Comparison of ENCODE assay signal across 23 cellular contexts in the genomic region with DNA sequence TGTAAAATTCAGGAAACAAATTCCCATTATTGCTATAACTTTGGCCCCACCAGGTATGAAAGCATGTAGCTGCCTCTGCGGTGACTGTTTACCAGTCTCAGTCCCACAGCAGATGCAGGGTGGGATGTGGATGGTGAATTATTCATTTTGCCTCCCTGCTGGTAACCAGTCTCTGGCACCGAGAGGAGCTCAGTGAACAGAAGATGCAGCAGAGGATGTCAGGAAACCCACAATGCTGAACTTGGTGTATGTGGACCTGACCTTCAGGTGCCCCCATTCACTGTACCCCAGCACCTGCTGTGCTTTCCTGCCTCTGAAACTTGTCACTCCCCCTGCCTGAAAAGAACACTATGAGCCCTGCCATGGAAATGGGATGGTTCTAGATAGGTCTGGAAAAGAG. TPM values are rescaled to one million over a fixed set of nuclear protein-coding genes. Genes with fewer than 3 reads are reported as not detected.
DNase-seq lines count a peak whose midpoint lies in the region; ATAC-seq and TF ChIP-seq lines count a peak whose summit lies in the region.
"Had no signal": no experiment of that assay in that cellular context is flagged by ENCODE, and none has a peak within 500 bp of the region (broad histone marks: within the 10 kb centered on the region; RNA-seq: fewer than 3 reads in every experiment).

No MANE protein-coding gene starts in this region.

- peaks cover 0 to 2% (median 0%) of the 10 kb centered on the region in 5 donors for H3K9me3 Mint-ChIP-seq in CD8-positive, alpha-beta memory T cell
- H3K9me3 Mint-ChIP-seq in T-cell: no peaks in the 10 kb centered on the region
- H3K9me3 Mint-ChIP-seq in stimulated activated effector memory CD8-positive, alpha-beta T cell treated with anti-CD3 and anti-CD28 coated beads, Interleukin-12 subunit alpha, Interleukin-12 subunit beta, amount 100 ng/mL, for 72 hours: no peaks in the 10 kb centered on the region

- H3K27me3 Mint-ChIP-seq in CD8-positive, alpha-beta memory T cell: peaks cover 6 to 18% of the 10 kb centered on the region in 2 donors
- peaks cover 3 to 15% of the 10 kb centered on the region in 2 donors for H3K27me3 Mint-ChIP-seq in T-cell

- H3K27ac ChIP-seq in CD8-positive, alpha-beta memory T cell (ENCODE audit: low read depth, low read length): no peak overlapping the region
- peak overlapping the region in 56 of 59 donors; percentile 11 to 85 (median 65) for H3K27ac ChIP-seq in dorsolateral prefrontal cortex
- no peak overlapping the region for H3K27ac ChIP-seq in left ventricle myocardium inferior (replicated peaks)
- H3K27ac ChIP-seq: RWPE1, SJCRH30 had no signal

- TF ChIP-seq CTCF in dorsolateral prefrontal cortex (IDR thresholded peaks at IDR 0.05 in 54 of 56, conservative IDR thresholded peaks at IDR 0.05 in 2 of 56; ENCODE audit: low read depth in 1 of 56, partially characterized antibody in 56 of 56) (no peak), left ventricle myocardium inferior (IDR thresholded peaks at IDR 0.05; ENCODE audit: borderline replicate concordance) (no peak)

- no peaks in the 10 kb centered on the region for H3K36me3 Mint-ChIP-seq in CD8-positive, alpha-beta memory T cell
- no peaks in the 10 kb centered on the region for H3K36me3 Mint-ChIP-seq in T-cell
- no peaks in the 10 kb centered on the region for H3K36me3 Mint-ChIP-seq in stimulated activated effector memory CD8-positive, alpha-beta T cell treated with anti-CD3 and anti-CD28 coated beads, Interleukin-12 subunit alpha, Interleukin-12 subunit beta, amount 100 ng/mL, for 72 hours
- H3K36me3 Mint-ChIP-seq: CD4-positive, CD25-positive, alpha-beta regulatory T cell had no signal

- peaks cover 19 to 44% (median 37%) of the 10 kb centered on the region in 3 donors for H3K4me1 Mint-ChIP-seq in CD8-positive, alpha-beta memory T cell
- peaks cover 22 to 39% (median 35%) of the 10 kb centered on the region in 3 donors for H3K4me1 Mint-ChIP-seq in T-cell
- peaks cover 10% of the 10 kb centered on the region for H3K4me1 Mint-ChIP-seq in stimulated activated effector memory CD8-positive, alpha-beta T cell treated with anti-CD3 and anti-CD28 coated beads, Interleukin-12 subunit alpha, Interleukin-12 subunit beta, amount 100 ng/mL, for 72 hours

- peak in 1 of 5 donors; percentile 19 for DNase-seq in CD8-positive, alpha-beta memory T cell
- DNase-seq in T-cell (peak in 5 of 34 experiments; percentile 5 to 40 (median 14)), dorsolateral prefrontal cortex (no peak), Right ventricle myocardium inferior (ENCODE audit: missing footprints) (no peak), CD1c-positive myeloid dendritic cell (ENCODE audit: extremely low spot score) (no peak), left ventricle myocardium inferior (no peak)
- no peak for DNase-seq in stimulated activated effector memory CD8-positive, alpha-beta T cell treated with anti-CD3 and anti-CD28 coated beads, Interleukin-12 subunit alpha, Interleukin-12 subunit beta, amount 100 ng/mL, for 72 hours (ENCODE audit: low spot score in 2 of 2)
- DNase-seq: ACHN; AML-193; CD4-positive, CD25-positive, alpha-beta regulatory T cell; DMS79; KBM-7; NCI-H1436 treated with DMSO at 0.1 percent for 48 hours; NCI-H2029 treated with DMSO at 0.1 percent for 48 hours; NCI-H774; PC-3; SJCRH30 had no signal

- H3K4me3 ChIP-seq in CD8-positive, alpha-beta memory T cell (ENCODE audit: low read length): no peak overlapping the region
- H3K4me3 ChIP-seq in dorsolateral prefrontal cortex: no peak overlapping the region
- no peak overlapping the region for H3K4me3 ChIP-seq in left ventricle myocardium inferior
- H3K4me3 ChIP-seq: GM12878, SJCRH30 had no signal

- H3K27ac Mint-ChIP-seq in CD8-positive, alpha-beta memory T cell: peak overlapping the region in 4 of 8 donors; percentile 18 to 56 (median 33)
- peak overlapping the region in 1 of 2 donors; percentile 84 for H3K27ac Mint-ChIP-seq in T-cell
- no peak overlapping the region for H3K27ac Mint-ChIP-seq in stimulated activated effector memory CD8-positive, alpha-beta T cell treated with anti-CD3 and anti-CD28 coated beads, Interleukin-12 subunit alpha, Interleukin-12 subunit beta, amount 100 ng/mL, for 72 hours

- CTCF ChIA-PET in CD8-positive, alpha-beta memory T cell (lab: Charles Lee): interaction anchor here (2.7 kb wide), 1 partner anchor 23 kb away, joined by 16 read pairs; no protein-coding TSS in a partner anchor
- CTCF ChIA-PET in T-cell (lab: Charles Lee): interaction anchor here in 1 of 2 donors (1.3 kb wide), 1 partner anchor 25 kb away, joined by 3 read pairs; no protein-coding TSS in a partner anchor

- no peaks in the 10 kb centered on the region for H3K27me3 ChIP-seq in CD8-positive, alpha-beta memory T cell (ENCODE audit: insufficient read depth, low read length, poor library complexity, severe bottlenecking)
- no peaks in the 10 kb centered on the region for H3K27me3 ChIP-seq in dorsolateral prefrontal cortex
- no peaks in the 10 kb centered on the region for H3K27me3 ChIP-seq in left ventricle myocardium inferior (ENCODE audit: low read depth)
- H3K27me3 ChIP-seq: SJCRH30 had no signal

- POLR2A ChIA-PET in CD8-positive, alpha-beta memory T cell (lab: Charles Lee): interaction anchor here (0.6 to 1.5 kb wide), 3 partner anchors 23 to 173 kb away, joined by 3 to 6 read pairs (median 4); no protein-coding TSS in a partner anchor
- POLR2A ChIA-PET in T-cell (lab: Charles Lee): no interaction called here

- H3K36me3 ChIP-seq in CD8-positive, alpha-beta memory T cell (ENCODE audit: insufficient read depth, low read length): no peaks in the 10 kb centered on the region
- H3K36me3 ChIP-seq in left ventricle myocardium inferior: no peaks in the 10 kb centered on the region
- H3K36me3 ChIP-seq: SJCRH30 had no signal

- H3K9me3 ChIP-seq in CD8-positive, alpha-beta memory T cell (ENCODE audit: low read length): no peaks in the 10 kb centered on the region
- H3K9me3 ChIP-seq in left ventricle myocardium inferior (replicated peaks): no peaks in the 10 kb centered on the region
- H3K9me3 ChIP-seq: SJCRH30 had no signal

- intact Hi-C loops in dorsolateral prefrontal cortex (cut with DNase I) (no loop called here), Right ventricle myocardium inferior (cut with DNase I) (no loop called here), left ventricle myocardium inferior (cut with micrococcal nuclease) (no loop called here)

- H3K4me3 Mint-ChIP-seq in CD8-positive, alpha-beta memory T cell: peak overlapping the region in 4 of 7 donors; percentile 32 to 62 (median 48)
- peak overlapping the region in 1 of 3 donors; percentile 52 for H3K4me3 Mint-ChIP-seq in T-cell
- H3K4me3 Mint-ChIP-seq in stimulated activated effector memory CD8-positive, alpha-beta T cell treated with anti-CD3 and anti-CD28 coated beads, Interleukin-12 subunit alpha, Interleukin-12 subunit beta, amount 100 ng/mL, for 72 hours: no peak overlapping the region
- H3K4me3 Mint-ChIP-seq: CD4-positive, CD25-positive, alpha-beta regulatory T cell had no signal

- ATAC-seq in T-cell (replicated peaks in 1 of 4) (peak; percentile 47 to 83 (median 77)), GM19395 (IDR thresholded peaks at IDR 0.05; ENCODE audit: unreplicated experiment) (no peak), Right ventricle myocardium inferior (no peak)
- peak; percentile 51 for ATAC-seq in stimulated activated effector memory CD8-positive, alpha-beta T cell treated with anti-CD3 and anti-CD28 coated beads, Interleukin-12 subunit alpha, Interleukin-12 subunit beta, amount 100 ng/mL, for 72 hours
- ATAC-seq: GM12878, PC-3 had no signal

- H3K4me1 ChIP-seq in CD8-positive, alpha-beta memory T cell (ENCODE audit: insufficient read depth, low read length): peaks cover 24% of the 10 kb centered on the region
- H3K4me1 ChIP-seq in left ventricle myocardium inferior: peaks cover 8% of the 10 kb centered on the region
- H3K4me1 ChIP-seq: SJCRH30 had no signal

RNA-seq across cellular contexts. Expression of a gene that starts 8.9 kb away (rescaled TPM):
- total RNA-seq in CD8-positive, alpha-beta memory T cell: under 1 TPM in 1 of 2 experiments, not detected in 1; 0.35 TPM
- polyA plus RNA-seq in CD8-positive, alpha-beta memory T cell: 0.98 TPM
- total RNA-seq in T-cell: under 1 TPM in 3 of 5 donors, not detected in 2; 0.30 to 0.47 (median 0.33) TPM
- 10 to 100 TPM in 1 of 120 experiments, 1 to 10 TPM in 119; 2.2 to 10.3 (median 4.6) TPM for total RNA-seq in dorsolateral prefrontal cortex
- 1.1 TPM for total RNA-seq in Right ventricle myocardium inferior
- total RNA-seq in left ventricle myocardium inferior: 1.2 TPM
- total RNA-seq: CD4-positive, CD25-positive, alpha-beta regulatory T cell; GM12878; M059J; NCI-H460; PC-3; SJCRH30 had no signal
- polyA plus RNA-seq: CD4-positive, CD25-positive, alpha-beta regulatory T cell had no signal

RNA-seq across cellular contexts. Expression of a gene that starts 48.4 kb away (rescaled TPM):
- total RNA-seq in CD8-positive, alpha-beta memory T cell: not detected
- not detected for polyA plus RNA-seq in CD8-positive, alpha-beta memory T cell
- total RNA-seq in T-cell: not detected
- 1 to 10 TPM; 1.2 to 8.6 (median 3.6) TPM for total RNA-seq in dorsolateral prefrontal cortex
- total RNA-seq in Right ventricle myocardium inferior: 29.7 TPM
- total RNA-seq in left ventricle myocardium inferior: 37.6 TPM
- total RNA-seq: CD4-positive, CD25-positive, alpha-beta regulatory T cell; G401; PC-3 had no signal
- polyA plus RNA-seq: CD4-positive, CD25-positive, alpha-beta regulatory T cell had no signal

Comparison
In these comparisons a context has a peak if more than half of its experiments do, and no peak if none do; other contexts are left out.
1. H3K27ac ChIP-seq: peak in dorsolateral prefrontal cortex (56 of 59); none in CD8-positive, alpha-beta memory T cell (single experiment) and left ventricle myocardium inferior (single experiment).
2. ATAC-seq: peak in T-cell (4 of 4) and stimulated activated effector memory CD8-positive, alpha-beta T cell treated with anti-CD3 and anti-CD28 coated beads, Interleukin-12 subunit alpha, Interleukin-12 subunit beta, amount 100 ng/mL, for 72 hours (single experiment); none in GM19395 (single experiment) and Right ventricle myocardium inferior (single experiment).